14 cellular contexts compared by ENCODE assay signal in the genomic region with DNA sequence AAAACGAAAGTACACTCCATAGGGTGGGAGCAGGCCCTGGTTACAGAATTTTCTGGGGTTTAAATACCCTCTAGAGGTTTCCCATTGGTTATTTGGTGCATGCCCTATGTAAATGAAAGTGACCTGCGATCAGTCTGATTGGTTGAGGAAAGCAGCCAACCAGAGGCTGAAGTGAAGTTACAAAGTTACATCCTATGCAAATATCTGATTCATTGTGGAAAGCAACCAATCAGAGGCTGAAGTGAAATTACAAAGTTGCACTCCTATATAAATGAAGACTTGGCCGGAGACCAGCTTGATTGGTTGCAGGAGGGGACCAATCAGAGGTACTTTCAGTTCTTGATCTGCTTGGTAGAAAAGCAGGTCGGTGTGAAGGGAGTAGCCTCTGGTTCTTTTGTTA. TPM values are rescaled to one million over a fixed set of nuclear protein-coding genes. Genes with fewer than 3 reads are reported as not detected.
A peak's percentile ranks its signal among the peaks of the same experiment; 100 is the strongest.
DNase-seq lines count a peak whose midpoint lies in the region; ATAC-seq and TF ChIP-seq lines count a peak whose summit lies in the region.
"Had no signal": no experiment of that assay in that cellular context is flagged by ENCODE, and none has a peak within 500 bp of the region (broad histone marks: within the 10 kb centered on the region; RNA-seq: fewer than 3 reads in every experiment).

No MANE protein-coding gene starts in this region.

- H3K27me3 ChIP-seq in BLaER1 (no peaks in the 10 kb centered on the region), iPS-15b (ENCODE audit: control insufficient read depth, insufficient read depth, low read length) (no peaks in the 10 kb centered on the region), right atrium auricular region (no peaks in the 10 kb centered on the region), Peyer's patch (no peaks in the 10 kb centered on the region)
- H3K27me3 ChIP-seq: SJSA1 had no signal

- H3K4me3 ChIP-seq in BLaER1, result no peak overlapping the region
- H3K4me3 ChIP-seq in HEK293 (ENCODE audit: low read depth, low read length), result no peak overlapping the region
- H3K4me3 ChIP-seq in iPS-15b (ENCODE audit: low read depth, low read length), result peak overlapping the region; percentile 6
- no peak overlapping the region for H3K4me3 ChIP-seq in right atrium auricular region
- no peak overlapping the region for H3K4me3 ChIP-seq in Peyer's patch
- H3K4me3 ChIP-seq: lung, SJSA1 had no signal

- peaks cover 69% of the 10 kb centered on the region for H3K9me3 ChIP-seq in BLaER1
- H3K9me3 ChIP-seq in HEK293 (ENCODE audit: control insufficient read depth, insufficient read depth, low read depth, low read length), result no peaks in the 10 kb centered on the region
- H3K9me3 ChIP-seq in iPS-15b (ENCODE audit: control insufficient read depth, insufficient read depth, low read length), result no peaks in the 10 kb centered on the region
- H3K9me3 ChIP-seq in right atrium auricular region, result no peaks in the 10 kb centered on the region
- H3K9me3 ChIP-seq in Peyer's patch, result no peaks in the 10 kb centered on the region
- H3K9me3 ChIP-seq: SJSA1 had no signal

- peaks cover 98% of the 10 kb centered on the region for H3K36me3 ChIP-seq in BLaER1
- H3K36me3 ChIP-seq in HEK293 (ENCODE audit: control insufficient read depth in 2 of 2, insufficient read depth in 1 of 2, low read length in 2 of 2), result peaks cover 0 to 19% of the 10 kb centered on the region in 2 experiments; a peak in 2 of 3 replicates
- H3K36me3 ChIP-seq in iPS-15b (ENCODE audit: control insufficient read depth, insufficient read depth, low read length), result peaks cover 2% of the 10 kb centered on the region
- H3K36me3 ChIP-seq in right atrium auricular region, result peaks cover 7% of the 10 kb centered on the region
- peaks cover 0 to 12% (median 0%) of the 10 kb centered on the region in 3 donors for H3K36me3 ChIP-seq in Peyer's patch

- no peak for TF ChIP-seq CTCF in HEK293 (tag by site-specific recombination; IDR thresholded peaks at IDR 0.05)
- no peak for TF ChIP-seq CTCF in right atrium auricular region (IDR thresholded peaks at IDR 0.05)
- TF ChIP-seq CTCF in Peyer's patch (IDR thresholded peaks at IDR 0.05), result no peak

- no peak for TF ChIP-seq POLR2A in Peyer's patch (IDR thresholded peaks at IDR 0.05)

- no peak overlapping the region for H3K4me3 Mint-ChIP-seq in activated naive CD8-positive, alpha-beta T cell treated with anti-CD3 and anti-CD28 coated beads, Interleukin-2, amount 50 U/mL, for 24 hours

- POLR2A ChIA-PET in HEK293 (lab: Yijun Ruan, JAX), result no interaction called here

- H3K4me2 ChIP-seq in BLaER1, result 0 out of 2 replicates have a peak overlapping the region, but pooled peaks have one; percentile 7
- H3K4me2 ChIP-seq: KMS-11 had no signal

- CTCF ChIA-PET in HEK293 (lab: Yijun Ruan, JAX), result no interaction called here

- peaks cover 4% of the 10 kb centered on the region for H3K9me3 Mint-ChIP-seq in activated naive CD8-positive, alpha-beta T cell treated with anti-CD3 and anti-CD28 coated beads, Interleukin-2, amount 50 U/mL, for 24 hours

- H4K20me1 ChIP-seq in BLaER1, result peaks cover 100% of the 10 kb centered on the region

- DNase-seq in activated naive CD8-positive, alpha-beta T cell treated with anti-CD3 and anti-CD28 coated beads, Interleukin-2, amount 50 U/mL, for 24 hours, result no peak
- DNase-seq in COLO668 (lab: John Stamatoyannopoulos, UW; ENCODE audit: unreplicated experiment), result no peak
- DNase-seq in right atrium auricular region (ENCODE audit: low spot score), result no peak
- no peak for DNase-seq in LoVo (ENCODE audit: low spot score)
- no peak for DNase-seq in Peyer's patch
- DNase-seq: activated CD4-positive, alpha-beta T cell treated with anti-CD3 and anti-CD28 coated beads, Interleukin-2, amount 50 U/mL, for 48 hours had no signal

- peaks cover 31% of the 10 kb centered on the region for H3K4me1 ChIP-seq in BLaER1
- no peaks in the 10 kb centered on the region for H3K4me1 ChIP-seq in HEK293 (ENCODE audit: control insufficient read depth, insufficient read depth, low read length)
- H3K4me1 ChIP-seq in iPS-15b (ENCODE audit: control insufficient read depth, insufficient read depth, low read length), result no peaks in the 10 kb centered on the region
- peaks cover 0 to 79% of the 10 kb centered on the region in 2 donors for H3K4me1 ChIP-seq in right atrium auricular region
- H3K4me1 ChIP-seq in Peyer's patch, result peaks cover 0 to 19% (median 0%) of the 10 kb centered on the region in 4 donors

- no peaks in the 10 kb centered on the region for H3K27me3 Mint-ChIP-seq in activated naive CD8-positive, alpha-beta T cell treated with anti-CD3 and anti-CD28 coated beads, Interleukin-2, amount 50 U/mL, for 24 hours

- peaks cover 16% of the 10 kb centered on the region for H3K36me3 Mint-ChIP-seq in activated naive CD8-positive, alpha-beta T cell treated with anti-CD3 and anti-CD28 coated beads, Interleukin-2, amount 50 U/mL, for 24 hours (ENCODE audit: low read depth)

- H3K27ac Mint-ChIP-seq in activated naive CD8-positive, alpha-beta T cell treated with anti-CD3 and anti-CD28 coated beads, Interleukin-2, amount 50 U/mL, for 24 hours, result peak overlapping the region; percentile 44

- peaks cover 55% of the 10 kb centered on the region for H3K4me1 Mint-ChIP-seq in activated naive CD8-positive, alpha-beta T cell treated with anti-CD3 and anti-CD28 coated beads, Interleukin-2, amount 50 U/mL, for 24 hours

- ATAC-seq in activated naive CD8-positive, alpha-beta T cell treated with anti-CD3 and anti-CD28 coated beads, Interleukin-2, amount 50 U/mL, for 24 hours, result no peak

- H3K27ac ChIP-seq in BLaER1, result no peak overlapping the region
- no peak overlapping the region for H3K27ac ChIP-seq in HEK293 (ENCODE audit: extremely low read depth, low read depth, low read length)
- H3K27ac ChIP-seq in right atrium auricular region, result no peak overlapping the region
- no peak overlapping the region for H3K27ac ChIP-seq in Peyer's patch
- H3K27ac ChIP-seq: KMS-11, SJSA1 had no signal

- H3K9ac ChIP-seq in BLaER1 (no peak overlapping the region), iPS-15b (ENCODE audit: low read depth, low read length) (no peak overlapping the region)
- H3K9ac ChIP-seq: KMS-11 had no signal

TF ChIP-seq in HEK293, 187 proteins besides CTCF, POLR2A, EP300 and RAD21:
- TF ChIP-seq SP2 (tag by site-specific recombination; IDR thresholded peaks at IDR 0.05) (peak; percentile 27; the same call in 1 of the 2 replicates), ZNF391 (tag by site-specific recombination; IDR thresholded peaks at IDR 0.05; ENCODE audit: borderline replicate concordance, low read depth) (no peak)

RNA-seq across cellular contexts. Expression of a gene that starts 24.4 kb away (rescaled TPM):
- 10 to 100 TPM; 28.1 to 29.1 TPM for total RNA-seq in right atrium auricular region
- 100 to 1,000 TPM in 2 of 4 donors, 10 to 100 TPM in 2; 80.9 to 110 (median 96.8) TPM for total RNA-seq in Peyer's patch

RNA-seq across cellular contexts. Expression of a gene that starts 24.6 kb away (rescaled TPM):
- total RNA-seq in right atrium auricular region, result 1 to 10 TPM; 1.3 to 2.2 TPM
- total RNA-seq in Peyer's patch, result 1 to 10 TPM; 1.1 to 3.3 (median 1.8) TPM

RNA-seq across cellular contexts. Expression of a gene that starts 27.4 kb away (rescaled TPM):
- total RNA-seq in right atrium auricular region (not detected), Peyer's patch (not detected)
- total RNA-seq: aorta, lung, NCI-H460, SJSA1 had no signal

RNA-seq across cellular contexts. Expression of a gene that starts 32.9 kb away (rescaled TPM):
- total RNA-seq in right atrium auricular region, result 10 to 100 TPM in 1 of 2 donors, 1 to 10 TPM in 1; 8.8 to 10.9 TPM
- total RNA-seq in Peyer's patch, result 10 to 100 TPM in 1 of 4 donors, 1 to 10 TPM in 3; 6.6 to 37.1 (median 7.7) TPM
